ENCODE assay signal across 8 cellular contexts in the genomic region with DNA sequence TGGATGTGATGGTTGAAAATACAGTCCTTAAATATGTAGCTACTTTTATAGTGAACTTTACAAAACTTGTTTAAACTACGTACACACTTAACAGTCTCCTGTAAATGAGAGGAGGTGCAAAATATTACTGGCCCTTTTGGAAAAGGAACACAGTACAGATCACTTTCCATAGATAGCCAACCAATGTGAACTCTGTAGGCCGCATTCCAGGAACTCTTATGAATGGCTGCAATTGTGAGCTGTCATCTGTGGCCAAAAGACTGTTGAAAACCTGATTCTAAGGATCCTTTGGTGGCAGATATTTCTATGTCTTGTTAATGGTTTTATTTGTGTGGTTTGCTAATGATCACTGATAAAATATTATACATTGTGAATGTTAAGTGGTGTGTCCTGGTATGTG. TPM values are rescaled to one million over a fixed set of nuclear protein-coding genes. Genes with fewer than 3 reads are reported as not detected.
A peak's percentile ranks its signal among the peaks of the same experiment; 100 is the strongest.
DNase-seq lines count a peak whose midpoint lies in the region; ATAC-seq and TF ChIP-seq lines count a peak whose summit lies in the region.

No MANE protein-coding gene starts in this region.

- no peak for ATAC-seq in CD4-positive, alpha-beta T cell (ENCODE audit: poor library complexity)

- no peaks in the 10 kb centered on the region for H3K9me3 Mint-ChIP-seq in CD4-positive, alpha-beta T cell

- H3K36me3 ChIP-seq in MG63: peaks cover 91% of the 10 kb centered on the region

- H3K27me3 ChIP-seq in CD4-positive, alpha-beta T cell (ENCODE audit: control insufficient read depth, insufficient read depth, low read length): no peaks in the 10 kb centered on the region
- H3K27me3 ChIP-seq in MG63: no peaks in the 10 kb centered on the region

- H3K27me3 Mint-ChIP-seq in CD4-positive, alpha-beta T cell: no peaks in the 10 kb centered on the region

- no peak for TF ChIP-seq CTCF in CD4-positive, alpha-beta T cell (IDR thresholded peaks at IDR 0.05)

- H3K4me3 Mint-ChIP-seq in CD4-positive, alpha-beta T cell: peak overlapping the region; percentile 52

- H3K4me1 Mint-ChIP-seq in CD4-positive, alpha-beta T cell (ENCODE audit: low read depth): peaks cover 77% of the 10 kb centered on the region

- POLR2A ChIA-PET in CD4-positive, alpha-beta T cell (lab: Charles Lee): no interaction called here

- H3K27ac ChIP-seq in CD4-positive, alpha-beta T cell (ENCODE audit: low read depth, low read length): no peak overlapping the region

- intact Hi-C loops in CD4-positive, alpha-beta T cell (cut with DNase I, micrococcal nuclease): loop anchor here (5.0 kb wide), 4 partner anchors 33 to 788 kb away; a partner anchor contains a TSS

- no peak for DNase-seq in CD4-positive, alpha-beta T cell
- DNase-seq in MG63: peak; percentile 44
- DNase-seq in cerebellar cortex (ENCODE audit: low spot score): peak; percentile 33
- DNase-seq in midbrain (lab: John Stamatoyannopoulos, UW): peak; percentile 67
- DNase-seq in DMS79 (lab: John Stamatoyannopoulos, UW): no peak
- no peak for DNase-seq in DMS79 treated with DMSO at 0.1 percent for 48 hours (lab: John Stamatoyannopoulos, UW)
- DNase-seq in NCI-H2227 (lab: John Stamatoyannopoulos, UW; ENCODE audit: unreplicated experiment): no peak
- DNase-seq in activated CD4-positive, alpha-beta T cell treated with anti-CD3 and anti-CD28 coated beads, Interleukin-2, amount 50 U/mL, for 1 hour: no peak

- CTCF ChIA-PET in CD4-positive, alpha-beta T cell (lab: Charles Lee): interaction anchor here (0.9 to 1.4 kb wide), 3 partner anchors 12 to 99 kb away, joined by 3 read pairs; no protein-coding TSS in a partner anchor

- peak overlapping the region; percentile 79 for H3K4me3 ChIP-seq in MG63

- no peaks in the 10 kb centered on the region for H3K9me3 ChIP-seq in CD4-positive, alpha-beta T cell (ENCODE audit: control insufficient read depth, low read length)
- no peaks in the 10 kb centered on the region for H3K9me3 ChIP-seq in MG63

- H3K36me3 Mint-ChIP-seq in CD4-positive, alpha-beta T cell (ENCODE audit: low read depth): peaks cover 43% of the 10 kb centered on the region

- H3K27ac Mint-ChIP-seq in CD4-positive, alpha-beta T cell: no peak overlapping the region

RNA-seq across cellular contexts. Expression of a gene that starts 6.2 kb away (rescaled TPM):
- 10 to 100 TPM; 47.3 to 49.3 TPM for total RNA-seq in CD4-positive, alpha-beta T cell
- 6.3 and 10.3 TPM in 2 replicates for total RNA-seq in MG63 (2014; rRNA removed; shearing (Covaris generic); ENCODE audit: low replicate concordance)

Comparison
In these comparisons a context has a peak if more than half of its experiments do, and no peak if none do; other contexts are left out.
1. DNase-seq: peak in MG63 (single experiment), cerebellar cortex (single experiment) and midbrain (single experiment); none in CD4-positive, alpha-beta T cell (0 of 10), DMS79 (single experiment), DMS79 treated with DMSO at 0.1 percent for 48 hours (single experiment), NCI-H2227 (single experiment) and activated CD4-positive, alpha-beta T cell treated with anti-CD3 and anti-CD28 coated beads, Interleukin-2, amount 50 U/mL, for 1 hour (single experiment).